In genomic region chr3:46558184-46559029, GRCh38 we compare ENCODE assay signal across 1 cellular context.
TF ChIP-seq lines count a peak whose summit lies in the region.

No MANE protein-coding gene starts in this region.

TF ChIP-seq in K562, 482 proteins besides CTCF, POLR2A, EP300 and RAD21 (continued from another document):
- no peak for TF ChIP-seq ZBTB5 (IDR thresholded peaks at IDR 0.05)
- TF ChIP-seq ZMIZ1 (IDR thresholded peaks at IDR 0.05; ENCODE audit: low read depth in 2 of 2, low read length in 2 of 2), result no peak
- TF ChIP-seq POLR2H (tag; IDR thresholded peaks at IDR 0.05; ENCODE audit: low read depth), result no peak
- TF ChIP-seq HMBOX1 (IDR thresholded peaks at IDR 0.05), result peak; percentile 73
TF ChIP-seq in K562: peak in this region for 112.
